In the genomic region with DNA sequence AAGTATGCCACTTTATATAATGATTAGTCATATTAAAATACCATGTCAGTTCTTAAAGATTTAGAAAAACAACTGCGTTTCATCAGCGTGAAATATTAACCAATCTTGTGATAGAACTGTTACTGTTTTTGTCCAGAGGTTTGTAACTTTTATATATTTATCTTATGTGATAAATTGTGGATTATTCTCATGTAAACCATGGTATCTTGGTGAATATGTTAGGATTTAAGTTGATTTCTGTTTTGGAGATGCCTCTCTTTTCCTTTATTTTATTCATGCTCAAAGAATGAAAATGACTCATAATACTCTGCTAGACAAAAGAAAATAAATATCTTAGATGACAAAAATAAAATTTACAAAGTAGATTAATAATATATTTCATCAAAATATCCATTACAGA, we compare ENCODE assay signal across 19 cellular contexts.
DNase-seq lines count a peak whose midpoint lies in the region; ATAC-seq and TF ChIP-seq lines count a peak whose summit lies in the region.
"Had no signal": no experiment of that assay in that cellular context is flagged by ENCODE, and none has a peak within 500 bp of the region (broad histone marks: within the 10 kb centered on the region; RNA-seq: fewer than 3 reads in every experiment).

No MANE protein-coding gene starts in this region.

- H3K9me3 Mint-ChIP-seq in chondrocyte (ENCODE audit: low read depth), result peaks cover 4% of the 10 kb centered on the region

- peaks cover 17% of the 10 kb centered on the region for H3K4me1 Mint-ChIP-seq in chondrocyte (ENCODE audit: low read depth)

- DNase-seq in LHCN-M2 (ENCODE audit: low read depth) (peak; percentile 26), chondrocyte (ENCODE audit: low spot score) (no peak), iris pigment epithelial cell (ENCODE audit: low read depth) (peak; percentile 36), esophagus muscularis mucosa (ENCODE audit: extremely low spot score) (no peak), esophagus squamous epithelium (lab: John Stamatoyannopoulos, UW) (no peak), ovary (no peak)
- DNase-seq: 8988T, COR-L47, DMS53, NCI-H1105 treated with DMSO at 0.1 percent for 48 hours, NCI-H187 treated with DMSO at 0.1 percent for 48 hours, NCI-H2171, NCI-H446 treated with DMSO at 0.1 percent for 48 hours, NCI-H82, SHP77 treated with DMSO at 0.1 percent for 48 hours had no signal

- no peaks in the 10 kb centered on the region for H3K36me3 Mint-ChIP-seq in chondrocyte (ENCODE audit: low read depth)
- H3K36me3 Mint-ChIP-seq: CD14-positive monocyte had no signal

- intact Hi-C loops in esophagus muscularis mucosa (cut with DNase I), result no loop called here
- intact Hi-C loops in esophagus squamous epithelium (cut with DNase I), result no loop called here
- intact Hi-C loops in ovary (cut with DNase I), result no loop called here

- H3K36me3 ChIP-seq in ACC112 (ENCODE audit: insufficient read depth, low read length) (peaks cover 43% of the 10 kb centered on the region), esophagus muscularis mucosa (peaks cover 0 to 14% (median 0%) of the 10 kb centered on the region in 4 donors), esophagus squamous epithelium (no peaks in the 10 kb centered on the region), ovary (no peaks in the 10 kb centered on the region)

- ATAC-seq in GM21515 (IDR thresholded peaks at IDR 0.05; ENCODE audit: unreplicated experiment), result no peak
- ATAC-seq: HepG2 had no signal

- no peaks in the 10 kb centered on the region for H3K27me3 ChIP-seq in ACC112 (ENCODE audit: insufficient read depth, low read length)
- no peaks in the 10 kb centered on the region for H3K27me3 ChIP-seq in esophagus muscularis mucosa
- no peaks in the 10 kb centered on the region for H3K27me3 ChIP-seq in esophagus squamous epithelium
- H3K27me3 ChIP-seq in ovary, result no peaks in the 10 kb centered on the region

- peak overlapping the region; percentile 46 for H3K27ac Mint-ChIP-seq in chondrocyte (ENCODE audit: unreplicated experiment)
- H3K27ac Mint-ChIP-seq: CD14-positive monocyte had no signal

- H3K4me1 ChIP-seq in ACC112 (ENCODE audit: control insufficient read depth, insufficient read depth, low read length, unreplicated experiment), result peaks cover 18% of the 10 kb centered on the region
- peaks cover 0 to 5% (median 0%) of the 10 kb centered on the region in 4 donors for H3K4me1 ChIP-seq in esophagus muscularis mucosa
- no peaks in the 10 kb centered on the region for H3K4me1 ChIP-seq in esophagus squamous epithelium
- H3K4me1 ChIP-seq in ovary (ENCODE audit: insufficient read depth), result no peaks in the 10 kb centered on the region

- no peaks in the 10 kb centered on the region for H3K27me3 Mint-ChIP-seq in chondrocyte (ENCODE audit: low read depth)

- peak overlapping the region; percentile 87 for H3K27ac ChIP-seq in ACC112 (ENCODE audit: low read depth, low read length)
- H3K27ac ChIP-seq in esophagus muscularis mucosa (replicated peaks in 1 of 4), result no peak overlapping the region
- no peak overlapping the region for H3K27ac ChIP-seq in esophagus squamous epithelium
- no peak overlapping the region for H3K27ac ChIP-seq in ovary

- no peak for TF ChIP-seq CTCF in chondrocyte (IDR thresholded peaks at IDR 0.05)
- no peak for TF ChIP-seq CTCF in esophagus muscularis mucosa (IDR thresholded peaks at IDR 0.05)
- TF ChIP-seq CTCF in esophagus squamous epithelium (IDR thresholded peaks at IDR 0.05), result no peak
- TF ChIP-seq CTCF in ovary (IDR thresholded peaks at IDR 0.05), result no peak

- H3K4me3 ChIP-seq in ACC112 (ENCODE audit: low read depth, low read length) (peak overlapping the region; percentile 62), esophagus muscularis mucosa (no peak overlapping the region), esophagus squamous epithelium (no peak overlapping the region), ovary (no peak overlapping the region)

- H2AFZ ChIP-seq in ACC112 (ENCODE audit: low read length, unreplicated experiment), result no peak overlapping the region

- H3K4me3 Mint-ChIP-seq in chondrocyte (ENCODE audit: unreplicated experiment), result no peak overlapping the region
- H3K4me3 Mint-ChIP-seq: CD14-positive monocyte had no signal

- no peaks in the 10 kb centered on the region for H3K9me3 ChIP-seq in esophagus muscularis mucosa
- H3K9me3 ChIP-seq in esophagus squamous epithelium, result no peaks in the 10 kb centered on the region
- H3K9me3 ChIP-seq in ovary, result no peaks in the 10 kb centered on the region

- TF ChIP-seq POLR2A in esophagus muscularis mucosa (IDR thresholded peaks at IDR 0.05; ENCODE audit: low read depth) (no peak), esophagus squamous epithelium (IDR thresholded peaks at IDR 0.05) (no peak), ovary (IDR thresholded peaks at IDR 0.05) (no peak)

- WGBS in esophagus muscularis mucosa, result 45% methylated on average over 2 of the region's 2 CpGs
- 67 to 68% methylated on average over 2 of the region's 2 CpGs for WGBS in esophagus squamous epithelium, 2 donors
- WGBS in ovary, 3 donors, result 84 to 94% (median 87%) methylated on average over 2 of the region's 2 CpGs

- TF ChIP-seq EP300 in esophagus muscularis mucosa (IDR thresholded peaks at IDR 0.05) (no peak), ovary (IDR thresholded peaks at IDR 0.05) (no peak)

- no peaks in the 10 kb centered on the region for H3K79me2 ChIP-seq in ACC112 (ENCODE audit: control insufficient read depth, insufficient read depth, low read length, unreplicated experiment)

Comparison
In these comparisons a context has a peak if more than half of its experiments do, and no peak if none do; other contexts are left out.
1. DNase-seq: peak in LHCN-M2 (single experiment) and iris pigment epithelial cell (single experiment); none in chondrocyte (single experiment), esophagus muscularis mucosa (single experiment), esophagus squamous epithelium (single experiment) and ovary (0 of 5).